Comparison of ENCODE assay signal across 1 cellular context in genomic region chr6:126033696-126034095, GRCh38.
TF ChIP-seq lines count a peak whose summit lies in the region.

No MANE protein-coding gene starts in this region.

TF ChIP-seq in SK-N-SH, 30 proteins besides CTCF, POLR2A, EP300 and RAD21 (continued from another document):
- TF ChIP-seq USF1 (IDR thresholded peaks at IDR 0.05; ENCODE audit: borderline replicate concordance, low read depth) (no peak), USF2 (IDR thresholded peaks at IDR 0.05; ENCODE audit: borderline replicate concordance, low read depth, low read length) (no peak), GABPA (IDR thresholded peaks at IDR 0.05; ENCODE audit: low read depth) (no peak), NFIC (IDR thresholded peaks at IDR 0.05; ENCODE audit: borderline replicate concordance) (peak; percentile 39; the same call in 1 of the 2 replicates), MAX (IDR thresholded peaks at IDR 0.05; ENCODE audit: low read depth) (no peak), POLR2AphosphoS5 (IDR thresholded peaks at IDR 0.05; ENCODE audit: low read depth, low read length) (no peak), EZH2phosphoT487 (IDR thresholded peaks at IDR 0.05; ENCODE audit: borderline replicate concordance, low read depth) (no peak), TEAD4 (IDR thresholded peaks at IDR 0.05; ENCODE audit: borderline replicate concordance, insufficient read depth) (no peak), RCOR1 (IDR thresholded peaks at IDR 0.05; ENCODE audit: low read length) (no peak; the same call in 1 of the 2 replicates), JUND (IDR thresholded peaks at IDR 0.05) (no peak), RFX5 (IDR thresholded peaks at IDR 0.05; ENCODE audit: low read length) (0 out of 2 replicates have a peak, but pooled peaks have one; percentile 18), FOSL2 (IDR thresholded peaks at IDR 0.05; ENCODE audit: borderline replicate concordance, low read depth) (no peak)
